19 cellular contexts compared by ENCODE assay signal in the genomic region with DNA sequence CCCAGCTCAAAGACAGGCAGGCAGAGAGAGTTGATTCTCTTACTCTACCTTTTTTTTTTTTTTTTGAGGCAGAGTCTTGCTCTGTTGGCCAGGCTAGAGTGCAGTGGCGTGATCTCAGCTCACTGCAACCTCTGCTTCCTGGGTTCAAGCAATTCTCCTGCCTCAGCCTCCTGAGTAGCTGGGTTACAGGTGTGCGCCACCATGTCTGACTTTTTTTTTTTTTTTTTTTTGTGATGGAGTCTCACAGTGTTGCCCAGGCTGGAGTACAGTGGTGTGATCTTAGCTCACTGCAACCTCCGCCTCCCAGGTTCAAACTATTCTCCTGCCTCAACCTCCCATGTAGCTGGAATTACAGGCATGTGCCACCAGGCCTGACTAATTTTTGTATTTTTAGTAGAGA. TPM values are rescaled to one million over a fixed set of nuclear protein-coding genes. Genes with fewer than 3 reads are reported as not detected.
"Had no signal": no experiment of that assay in that cellular context is flagged by ENCODE, and none has a peak within 500 bp of the region (broad histone marks: within the 10 kb centered on the region; RNA-seq: fewer than 3 reads in every experiment).

No MANE protein-coding gene starts in this region.

RNA-seq across cellular contexts. Expression of gene GRIFIN, which starts 59.0 kb away (rescaled TPM):
- total RNA-seq: kidney epithelial cell, left ventricle myocardium inferior, lower leg skin, lung, mesothelial cell of epicardium, mononuclear cell, neural crest cell, osteocyte, posterior vena cava, psoas muscle, sigmoid colon, spleen, testis, thyroid gland, transverse colon, upper lobe of left lung, urinary bladder, vagina had no signal
- polyA plus RNA-seq: lung, psoas muscle, sigmoid colon, small intestine, spleen, urinary bladder had no signal
